In the genomic region with DNA sequence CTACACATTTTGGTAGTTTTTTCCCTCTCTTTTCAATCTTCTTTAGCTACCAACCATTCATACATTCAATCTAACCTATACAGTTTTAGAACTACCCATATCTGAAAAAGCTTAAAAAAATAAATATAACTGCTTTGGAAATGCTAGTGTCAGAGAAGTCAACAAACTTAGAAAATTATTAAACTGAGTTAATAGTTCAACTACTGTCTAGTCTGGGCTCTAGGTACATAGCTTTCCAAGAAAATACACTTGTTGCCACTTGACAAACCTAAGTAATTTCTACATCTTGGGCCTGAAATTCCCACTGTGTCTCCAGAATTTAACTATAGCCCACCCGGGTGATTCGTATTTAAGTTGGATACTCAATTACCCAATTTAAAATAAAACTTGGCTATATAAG, we compare ENCODE assay signal across 22 cellular contexts. TPM values are rescaled to one million over a fixed set of nuclear protein-coding genes. Genes with fewer than 3 reads are reported as not detected.
DNase-seq lines count a peak whose midpoint lies in the region; ATAC-seq, FAIRE-seq and TF ChIP-seq lines count a peak whose summit lies in the region.
"Had no signal": no experiment of that assay in that cellular context is flagged by ENCODE, and none has a peak within 500 bp of the region (broad histone marks: within the 10 kb centered on the region; RNA-seq: fewer than 3 reads in every experiment).

No MANE protein-coding gene starts in this region.

- no peak for TF ChIP-seq POLR2A in right lobe of liver (IDR thresholded peaks at IDR 0.05)
- no peak for TF ChIP-seq POLR2A in HepG2 (IDR thresholded peaks at IDR 0.05; ENCODE audit: insufficient read depth in 1 of 2, low read depth in 2 of 2, low read length in 2 of 2)

- H2AFZ ChIP-seq in HepG2 (ENCODE audit: low read length): no peak overlapping the region
- H2AFZ ChIP-seq: GM23248 had no signal

- BruUV-seq in HepG2 (replicated peaks; lab: Mats Ljungman, UMichigan): no TSS peak

- peaks cover 19% of the 10 kb centered on the region for H3K4me1 Mint-ChIP-seq in central memory CD8-positive, alpha-beta T cell

- H3K27ac ChIP-seq in right lobe of liver (no peak overlapping the region), HepG2 (ENCODE audit: extremely low read length, insufficient read depth, low read length) (no peak overlapping the region), colonic mucosa (no peak overlapping the region)
- H3K27ac ChIP-seq: 22Rv1, GM23248 had no signal

- no peak for TF ChIP-seq CTCF in right lobe of liver (IDR thresholded peaks at IDR 0.05)
- no peak for TF ChIP-seq CTCF in HepG2 (CRISPR knock-in tag; IDR thresholded peaks at IDR 0.05)
- no peak for TF ChIP-seq CTCF in colonic mucosa (IDR thresholded peaks at IDR 0.05)

- CTCF ChIA-PET in HepG2 (lab: Yijun Ruan, JAX; ENCODE audit: low intra/inter-chr PET ratio, low total read pairs): no interaction called here

- peak overlapping the region; percentile 19 for H3K27ac Mint-ChIP-seq in central memory CD8-positive, alpha-beta T cell (ENCODE audit: low read depth)

- TF ChIP-seq EP300 in HepG2 (IDR thresholded peaks at IDR 0.05; ENCODE audit: low read depth in 2 of 2, low read length in 2 of 2) (no peak), HepG2 (CRISPR knock-in tag; IDR thresholded peaks at IDR 0.05; ENCODE audit: borderline replicate concordance) (no peak)

- no peaks in the 10 kb centered on the region for H3K27me3 Mint-ChIP-seq in central memory CD8-positive, alpha-beta T cell
- H3K27me3 Mint-ChIP-seq: CD4-positive, alpha-beta memory T cell had no signal

- no peak for TF ChIP-seq RAD21 in HepG2 (CRISPR knock-in tag; IDR thresholded peaks at IDR 0.05)

- H3K4me1 ChIP-seq in right lobe of liver: peaks cover 0 to 15% (median 4%) of the 10 kb centered on the region in 4 donors
- no peaks in the 10 kb centered on the region for H3K4me1 ChIP-seq in HepG2 (ENCODE audit: insufficient read depth, low read length)
- no peaks in the 10 kb centered on the region for H3K4me1 ChIP-seq in colonic mucosa

- H3K4me3 Mint-ChIP-seq in central memory CD8-positive, alpha-beta T cell: no peak overlapping the region
- H3K4me3 Mint-ChIP-seq: CD4-positive, alpha-beta memory T cell had no signal

- intact Hi-C loops in right lobe of liver (cut with DNase I): no loop called here
- intact Hi-C loops in HepG2 (cut with micrococcal nuclease; ENCODE audit: unreplicated experiment): no loop called here
- intact Hi-C loops in colonic mucosa (cut with DNase I): no loop called here

- no peaks in the 10 kb centered on the region for H3K9me3 Mint-ChIP-seq in central memory CD8-positive, alpha-beta T cell
- H3K9me3 Mint-ChIP-seq: CD4-positive, alpha-beta memory T cell had no signal

- no peak for DNase-seq in right lobe of liver
- no peak for DNase-seq in HepG2 (ENCODE audit: low spot score)
- no peak for DNase-seq in central memory CD8-positive, alpha-beta T cell (ENCODE audit: low spot score in 2 of 2)
- no peak for DNase-seq in left lobe of liver (ENCODE audit: low spot score)
- DNase-seq in NCI-H2227 (lab: John Stamatoyannopoulos, UW; ENCODE audit: unreplicated experiment): no peak
- DNase-seq in colonic mucosa: no peak
- no peak for DNase-seq in kidney glomerular epithelial cell (lab: John Stamatoyannopoulos, UW)
- DNase-seq: C1 segment of cervical spinal cord; Calu3; CD4-positive, alpha-beta memory T cell; COR-L47; DMS53; DMS79 treated with DMSO at 0.1 percent for 48 hours; GF-D8; GM23248; H7; HCEC 1CT had no signal

- 38% methylated on average over 2 of the region's 2 CpGs for WGBS in right lobe of liver (ENCODE audit: insufficient coverage, low coverage, low lambda C conversion rate, missing lambda C conversion rate)
- WGBS in HepG2 (ENCODE audit: low lambda C conversion rate): 94% methylated on average over 2 of the region's 2 CpGs

- H3K36me3 Mint-ChIP-seq in central memory CD8-positive, alpha-beta T cell (ENCODE audit: insufficient read depth): peaks cover 51% of the 10 kb centered on the region

- no peak for FAIRE-seq in HepG2 (lab: Jason Lieb, UNC)
- FAIRE-seq: GM12891, GM18507, H1 had no signal

- in situ Hi-C loops in HepG2 (cut with HindIII; ENCODE audit: extremely low pct_ligation_motif_present, low pct_unique_long_range_greater_than_20kb): no loop called here

- H3K36me3 ChIP-seq in right lobe of liver: peaks cover 0 to 63% (median 13%) of the 10 kb centered on the region in 4 donors
- peaks cover 7 to 68% of the 10 kb centered on the region in 2 experiments; a peak in 4 of 5 replicates for H3K36me3 ChIP-seq in HepG2 (replicated peaks in 1 of 2; ENCODE audit: control insufficient read depth in 1 of 2, insufficient read depth in 2 of 2, low read length in 2 of 2)
- no peaks in the 10 kb centered on the region for H3K36me3 ChIP-seq in colonic mucosa

- no peaks in the 10 kb centered on the region for H3K79me2 ChIP-seq in HepG2 (ENCODE audit: insufficient read depth, low read length)

- peak; percentile 31 to 72 (median 54) for ATAC-seq in right lobe of liver
- ATAC-seq in HepG2: no peak
- ATAC-seq in central memory CD8-positive, alpha-beta T cell (replicated peaks; ENCODE audit: extremely low read depth, poor library complexity, severe bottlenecking): no peak
- ATAC-seq in left lobe of liver: peak; percentile 71
- no peak for ATAC-seq in HG03469 (IDR thresholded peaks at IDR 0.05; ENCODE audit: unreplicated experiment)

- H3K9me3 ChIP-seq in right lobe of liver (no peaks in the 10 kb centered on the region), HepG2 (ENCODE audit: low read length) (no peaks in the 10 kb centered on the region), colonic mucosa (no peaks in the 10 kb centered on the region)

- H3K9ac ChIP-seq in HepG2 (ENCODE audit: insufficient read depth, low read depth, low read length): no peak overlapping the region
- no peak overlapping the region for H3K9ac ChIP-seq in colonic mucosa (ENCODE audit: low read depth in 2 of 2, low read length in 2 of 2)
- H3K9ac ChIP-seq: GM23248 had no signal

- H3K27me3 ChIP-seq in right lobe of liver (no peaks in the 10 kb centered on the region), HepG2 (ENCODE audit: control insufficient read depth in 1 of 2, insufficient read depth in 2 of 2, low read length in 2 of 2) (no peaks in the 10 kb centered on the region), colonic mucosa (no peaks in the 10 kb centered on the region)

- H3K4me3 ChIP-seq in right lobe of liver: no peak overlapping the region
- H3K4me3 ChIP-seq in HepG2 (replicated peaks in 1 of 3; ENCODE audit: insufficient read depth in 1 of 3, low read depth in 2 of 3, low read length in 3 of 3): no peak overlapping the region
- no peak overlapping the region for H3K4me3 ChIP-seq in colonic mucosa
- H3K4me3 ChIP-seq: GM23248 had no signal

- H4K20me1 ChIP-seq in HepG2 (ENCODE audit: insufficient read depth, low read length): no peaks in the 10 kb centered on the region

- POLR2A ChIA-PET in HepG2 (lab: Yijun Ruan, JAX): no interaction called here

- H3K4me2 ChIP-seq in HepG2 (ENCODE audit: low read depth, low read length): no peak overlapping the region

TF ChIP-seq in HepG2, 621 proteins besides CTCF, POLR2A, EP300 and RAD21:
- TF ChIP-seq ZNF572 (CRISPR knock-in tag; IDR thresholded peaks at IDR 0.05): no peak
- no peak for TF ChIP-seq ZNF326 (CRISPR knock-in tag; IDR thresholded peaks at IDR 0.05; ENCODE audit: borderline replicate concordance)
- TF ChIP-seq CHD4 (IDR thresholded peaks at IDR 0.05; ENCODE audit: borderline replicate concordance, low read length): no peak
- TF ChIP-seq ZNF678 (CRISPR knock-in tag; IDR thresholded peaks at IDR 0.05): no peak
- TF ChIP-seq KDM1A (CRISPR knock-in tag; IDR thresholded peaks at IDR 0.05): no peak
- TF ChIP-seq NFIB (CRISPR knock-in tag; IDR thresholded peaks at IDR 0.05; ENCODE audit: borderline replicate concordance): no peak
- TF ChIP-seq ZNF563 (CRISPR knock-in tag; IDR thresholded peaks at IDR 0.05): no peak
- TF ChIP-seq, protein P1, sequence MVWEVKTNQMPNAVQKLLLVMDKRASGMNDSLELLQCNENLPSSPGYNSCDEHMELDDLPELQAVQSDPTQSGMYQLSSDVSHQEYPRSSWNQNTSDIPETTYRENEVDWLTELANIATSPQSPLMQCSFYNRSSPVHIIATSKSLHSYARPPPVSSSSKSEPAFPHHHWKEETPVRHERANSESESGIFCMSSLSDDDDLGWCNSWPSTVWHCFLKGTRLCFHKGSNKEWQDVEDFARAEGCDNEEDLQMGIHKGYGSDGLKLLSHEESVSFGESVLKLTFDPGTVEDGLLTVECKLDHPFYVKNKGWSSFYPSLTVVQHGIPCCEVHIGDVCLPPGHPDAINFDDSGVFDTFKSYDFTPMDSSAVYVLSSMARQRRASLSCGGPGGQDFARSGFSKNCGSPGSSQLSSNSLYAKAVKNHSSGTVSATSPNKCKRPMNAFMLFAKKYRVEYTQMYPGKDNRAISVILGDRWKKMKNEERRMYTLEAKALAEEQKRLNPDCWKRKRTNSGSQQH (CRISPR knock-in tag; IDR thresholded peaks at IDR 0.05; ENCODE audit: low read depth): no peak

RNA-seq across cellular contexts. Expression of a gene that starts 22.1 kb away (rescaled TPM):
- total RNA-seq in right lobe of liver: 10 to 100 TPM; 11.0 to 16.8 (median 12.9) TPM
- 17.5 and 30.1 TPM in 2 replicates for total RNA-seq in HepG2 (2016; rRNA removed; fragmentation: Illumina TruSeq; extraction: Trizol)
- 2.8 and 4.5 TPM in 2 replicates for total RNA-seq in HepG2 (2016; cell fraction: cytosol; rRNA removed; fragmentation: Illumina TruSeq; extraction: Trizol; ENCODE audit: low read depth)
- total RNA-seq in HepG2 (2016; cell fraction: insoluble cytoplasmic fraction; rRNA removed; fragmentation: Illumina TruSeq; extraction: Trizol): 17.5 and 28.0 TPM in 2 replicates
- 4.8 and 6.0 TPM in 2 replicates for total RNA-seq in HepG2 (2016; cell fraction: membrane; rRNA removed; fragmentation: Illumina TruSeq; extraction: Trizol)
- total RNA-seq in HepG2 (2016; cell fraction: nucleus; rRNA removed; fragmentation: Illumina TruSeq; extraction: Trizol): 11.5 and 16.8 TPM in 2 replicates
- polyA plus RNA-seq in HepG2 (2011; rRNA removed): 14.9 and 18.5 TPM in 2 replicates
- 8.4 and 8.7 TPM in 2 replicates for polyA plus RNA-seq in HepG2 (2011; cell fraction: cytosol; rRNA removed)
- 6.8 and 7.7 TPM in 2 replicates for polyA plus RNA-seq in HepG2 (2011; cell fraction: nucleus; rRNA removed)
- 6.4 and 11.0 TPM in 2 replicates for polyA plus RNA-seq in HepG2 (2012)
- polyA plus RNA-seq in HepG2 (2016; cell fraction: cytosol; fragmentation: Illumina TruSeq; extraction: Trizol; ENCODE audit: low read depth): 0.42 and 0.45 TPM in 2 replicates
- polyA plus RNA-seq in HepG2 (2016; cell fraction: insoluble cytoplasmic fraction; fragmentation: Illumina TruSeq; extraction: Trizol; ENCODE audit: low read depth): 18.4 and 18.8 TPM in 2 replicates
- polyA plus RNA-seq in HepG2 (2016; cell fraction: membrane; fragmentation: Illumina TruSeq; extraction: Trizol; ENCODE audit: low read depth): 2.0 TPM in 2 replicates
- 11.5 and 12.3 TPM in 2 replicates for polyA plus RNA-seq in HepG2 (2016; cell fraction: nucleus; fragmentation: Illumina TruSeq; extraction: Trizol; ENCODE audit: insufficient read depth, low read depth)
- polyA minus RNA-seq in HepG2 (2011; rRNA and poly(A)+ RNA removed; ENCODE audit: low replicate concordance): 38.1 and 59.7 TPM in 2 replicates
- polyA minus RNA-seq in HepG2 (2011; cell fraction: cytosol; rRNA and poly(A)+ RNA removed): 19.6 and 19.7 TPM in 2 replicates
- polyA minus RNA-seq in HepG2 (2011; cell fraction: nucleus; rRNA and poly(A)+ RNA removed): 12.9 and 16.3 TPM in 2 replicates
- total RNA-seq in left lobe of liver: 11.1 TPM
- total RNA-seq in colonic mucosa: 10 to 100 TPM; 21.6 to 26.6 TPM

Comparison
In these comparisons a context has a peak if more than half of its experiments do, and no peak if none do; other contexts are left out.
1. ATAC-seq: peak in right lobe of liver (4 of 4) and left lobe of liver (single experiment); none in HepG2 (single experiment), central memory CD8-positive, alpha-beta T cell (single experiment) and HG03469 (single experiment).